ENCODE assay signal across 9 cellular contexts in genomic region chr5:59768204-59769040, GRCh38.
DNase-seq lines count a peak whose midpoint lies in the region; ATAC-seq, FAIRE-seq and TF ChIP-seq lines count a peak whose summit lies in the region.
"Had no signal": no experiment of that assay in that cellular context is flagged by ENCODE, and none has a peak within 500 bp of the region (broad histone marks: within the 10 kb centered on the region; RNA-seq: fewer than 3 reads in every experiment).

No MANE protein-coding gene starts in this region.

- peak overlapping the region; percentile 7 for H2AFZ ChIP-seq in ACC112 (ENCODE audit: low read length, unreplicated experiment)

- H3K9me3 Mint-ChIP-seq in activated B cell treated with CpG ODN at 0.5 μM for 24 hours (no peaks in the 10 kb centered on the region), naive B cell (peaks cover 0 to 2% (median 0%) of the 10 kb centered on the region in 7 donors)

- H3K27ac ChIP-seq in ACC112 (ENCODE audit: low read depth, low read length): peak overlapping the region; percentile 48; the same call in 1 of the 2 replicates

- intact Hi-C loops in activated B cell treated with CpG ODN at 0.5 μM for 24 hours (cut with micrococcal nuclease): loop anchor here (1.0 to 2.0 kb wide), 2 partner anchors 22 to 30 kb away; no protein-coding TSS in a partner anchor

- peak; percentile 42 to 93 (median 81) for DNase-seq in NCI-H1417 (lab: John Stamatoyannopoulos, UW)
- peak; percentile 31 for DNase-seq in activated B cell treated with CpG ODN at 0.5 μM for 24 hours
- DNase-seq in fibroblast of mammary gland (ENCODE audit: low read depth): peak; percentile 64
- DNase-seq in naive B cell: peak; percentile 60
- DNase-seq in urothelium cell line (ENCODE audit: low spot score): peak; percentile 35

- H3K27ac Mint-ChIP-seq in activated B cell treated with CpG ODN at 0.5 μM for 24 hours (peak overlapping the region; percentile 79), naive B cell (peak overlapping the region; percentile 20 to 95 (median 86))

- ATAC-seq in GM18909 (IDR thresholded peaks at IDR 0.05; ENCODE audit: poor library complexity, unreplicated experiment): peak; percentile 70
- peak; percentile 88 for ATAC-seq in activated B cell treated with CpG ODN at 0.5 μM for 24 hours (ENCODE audit: low read depth)
- ATAC-seq in naive B cell (ENCODE audit: low read depth in 2 of 2): peak; percentile 84
- ATAC-seq in GM21529 (IDR thresholded peaks at IDR 0.05; ENCODE audit: unreplicated experiment): no peak

- H3K27me3 Mint-ChIP-seq in activated B cell treated with CpG ODN at 0.5 μM for 24 hours (peaks cover 7% of the 10 kb centered on the region), naive B cell (peaks cover 6 to 17% (median 9%) of the 10 kb centered on the region in 3 donors)

- H3K79me2 ChIP-seq in ACC112 (ENCODE audit: control insufficient read depth, insufficient read depth, low read length, unreplicated experiment): no peaks in the 10 kb centered on the region

- peaks cover 6% of the 10 kb centered on the region for H3K36me3 Mint-ChIP-seq in activated B cell treated with CpG ODN at 0.5 μM for 24 hours (ENCODE audit: low read depth)
- H3K36me3 Mint-ChIP-seq in naive B cell: peaks cover 0 to 3% of the 10 kb centered on the region in 2 donors

- peaks cover 22% of the 10 kb centered on the region for H3K4me1 ChIP-seq in ACC112 (ENCODE audit: control insufficient read depth, insufficient read depth, low read length, unreplicated experiment)

- H3K27me3 ChIP-seq in ACC112 (ENCODE audit: insufficient read depth, low read length): peaks cover 22% of the 10 kb centered on the region

- CTCF ChIA-PET in activated B cell treated with CpG ODN at 0.5 μM for 24 hours (lab: Charles Lee): interaction anchor here (0.5 to 1.5 kb wide), 3 partner anchors 29 to 262 kb away, joined by 3 to 4 read pairs (median 4); no protein-coding TSS in a partner anchor

- H3K4me3 Mint-ChIP-seq in activated B cell treated with CpG ODN at 0.5 μM for 24 hours (peak overlapping the region; percentile 91), naive B cell (peak overlapping the region; percentile 79 to 96 (median 94))

- H3K4me1 Mint-ChIP-seq in activated B cell treated with CpG ODN at 0.5 μM for 24 hours (peaks cover 54% of the 10 kb centered on the region), naive B cell (peaks cover 40 to 55% (median 44%) of the 10 kb centered on the region in 3 donors)

- H3K36me3 ChIP-seq in ACC112 (ENCODE audit: insufficient read depth, low read length): no peaks in the 10 kb centered on the region

- FAIRE-seq in urothelium cell line (lab: Jason Lieb, UNC): no peak
- FAIRE-seq: GM18507 had no signal

- H3K4me3 ChIP-seq in ACC112 (ENCODE audit: low read depth, low read length) (peak overlapping the region; percentile 72), fibroblast of mammary gland (ENCODE audit: control insufficient read depth, low read depth, low read length) (peak overlapping the region; percentile 48)

- POLR2A ChIA-PET in activated B cell treated with CpG ODN at 0.5 μM for 24 hours (lab: Charles Lee): interaction anchor here (0.6 to 1.8 kb wide), 8 partner anchors 16 to 641 kb away, joined by 3 to 12 read pairs (median 4); no protein-coding TSS in a partner anchor

- TF ChIP-seq CTCF in activated B cell treated with CpG ODN at 0.5 μM for 24 hours (IDR thresholded peaks at IDR 0.05) (no peak), fibroblast of mammary gland (conservative IDR thresholded peaks at IDR 0.05; ENCODE audit: control insufficient read depth, insufficient read depth, low read depth, low read length) (no peak)

Comparison
In these comparisons a context has a peak if more than half of its experiments do, and no peak if none do; other contexts are left out.
1. DNase-seq: peak in every context shown above with its lines; median percentile 81 in NCI-H1417; 64 in fibroblast of mammary gland; 60 in naive B cell; 35 in urothelium cell line; 31 in activated B cell treated with CpG ODN at 0.5 μM for 24 hours.